1 cellular context compared by ENCODE assay signal in genomic region chr4:176320340-176320975, GRCh38.
TF ChIP-seq lines count a peak whose summit lies in the region.

No MANE protein-coding gene starts in this region.

TF ChIP-seq in HepG2, 621 proteins besides CTCF, POLR2A, EP300 and RAD21 (continued from another document and continues in another):
- TF ChIP-seq ZBTB46 (CRISPR knock-in tag; IDR thresholded peaks at IDR 0.05; ENCODE audit: borderline replicate concordance) (no peak), ZSCAN5A (CRISPR knock-in tag; IDR thresholded peaks at IDR 0.05; ENCODE audit: borderline replicate concordance) (no peak), HNRNPK (IDR thresholded peaks at IDR 0.05; ENCODE audit: low read depth, low read length, poor library complexity, severe bottlenecking) (no peak), ZNF562 (CRISPR knock-in tag; IDR thresholded peaks at IDR 0.05; ENCODE audit: borderline replicate concordance) (no peak), DNMT1 (CRISPR knock-in tag; IDR thresholded peaks at IDR 0.05) (no peak), GABPA (IDR thresholded peaks at IDR 0.05; ENCODE audit: low read depth, low read length) (peak; percentile 29; the same call in 1 of the 2 replicates), GABPA (CRISPR knock-in tag; IDR thresholded peaks at IDR 0.05; ENCODE audit: low read depth) (peak; percentile 57), ZNF570 (CRISPR knock-in tag; IDR thresholded peaks at IDR 0.05; ENCODE audit: borderline replicate concordance) (no peak), U2AF1 (optimal IDR thresholded peaks at IDR 0.05; ENCODE audit: low read depth, low read length) (no peak), TEAD2 (CRISPR knock-in tag; IDR thresholded peaks at IDR 0.05) (0 out of 2 replicates have a peak, but pooled peaks have one; percentile 24), PHF8 (CRISPR knock-in tag; IDR thresholded peaks at IDR 0.05) (no peak; the same call in 1 of the 2 replicates), KMT2A (CRISPR knock-in tag; IDR thresholded peaks at IDR 0.05) (peak; percentile 80; the same call in 1 of the 2 replicates), ZNF432 (CRISPR knock-in tag; IDR thresholded peaks at IDR 0.05; ENCODE audit: borderline replicate concordance) (no peak), ZNF260 (CRISPR knock-in tag; IDR thresholded peaks at IDR 0.05; ENCODE audit: borderline replicate concordance, low read depth) (no peak), SKI (IDR thresholded peaks at IDR 0.05; ENCODE audit: partially characterized antibody) (no peak), ZNF138 (CRISPR knock-in tag; IDR thresholded peaks at IDR 0.05; ENCODE audit: low read depth) (no peak), ZNF224 (CRISPR knock-in tag; IDR thresholded peaks at IDR 0.05) (no peak), ZNF44 (CRISPR knock-in tag; IDR thresholded peaks at IDR 0.05) (no peak), ZNF546 (CRISPR knock-in tag; conservative IDR thresholded peaks at IDR 0.05) (peak; percentile 60; the same call in 1 of the 2 replicates), ZNF12 (CRISPR knock-in tag; IDR thresholded peaks at IDR 0.05) (no peak), MXI1 (IDR thresholded peaks at IDR 0.05; ENCODE audit: borderline replicate concordance, low read depth, low read length) (peak; percentile 72; the same call in 2 of the 3 replicates), ZNF746 (CRISPR knock-in tag; IDR thresholded peaks at IDR 0.05) (no peak), ZNF30 (CRISPR knock-in tag; IDR thresholded peaks at IDR 0.05) (no peak), ATF6 (CRISPR knock-in tag; conservative IDR thresholded peaks at IDR 0.05) (no peak), HNF4A (CRISPR knock-in tag; IDR thresholded peaks at IDR 0.05) (no peak), AHR (CRISPR knock-in tag; IDR thresholded peaks at IDR 0.05) (no peak), ETS1 (CRISPR knock-in tag; IDR thresholded peaks at IDR 0.05) (no peak; the same call in 1 of the 2 replicates), ZNF556 (CRISPR knock-in tag; IDR thresholded peaks at IDR 0.05; ENCODE audit: borderline replicate concordance) (no peak), THYN1 (CRISPR knock-in tag; IDR thresholded peaks at IDR 0.05; ENCODE audit: borderline replicate concordance, low read depth) (no peak), ZNF292 (CRISPR knock-in tag; IDR thresholded peaks at IDR 0.05; ENCODE audit: borderline replicate concordance, low read depth) (no peak), CREB3 (CRISPR knock-in tag; IDR thresholded peaks at IDR 0.05) (0 out of 2 replicates have a peak, but pooled peaks have one; percentile 41), ZNF691 (CRISPR knock-in tag; IDR thresholded peaks at IDR 0.05; ENCODE audit: borderline replicate concordance, low read depth) (no peak), SP5 (CRISPR knock-in tag; IDR thresholded peaks at IDR 0.05; ENCODE audit: borderline replicate concordance, low read depth) (no peak), ZNF580 (CRISPR knock-in tag; IDR thresholded peaks at IDR 0.05; ENCODE audit: borderline replicate concordance, low read depth) (no peak; the same call in 1 of the 2 replicates), IKZF1 (IDR thresholded peaks at IDR 0.05) (no peak), DZIP1 (CRISPR knock-in tag; IDR thresholded peaks at IDR 0.05) (no peak), ZNF513 (CRISPR knock-in tag; conservative IDR thresholded peaks at IDR 0.05) (no peak), CBX2 (IDR thresholded peaks at IDR 0.05; ENCODE audit: low read depth, low read length) (no peak), CBX2 (CRISPR knock-in tag; IDR thresholded peaks at IDR 0.05; ENCODE audit: low read depth) (no peak), ATAD3A (CRISPR knock-in tag; IDR thresholded peaks at IDR 0.05) (no peak), CENPT (CRISPR knock-in tag; IDR thresholded peaks at IDR 0.05; ENCODE audit: low read depth) (no peak), SALL2 (CRISPR knock-in tag; IDR thresholded peaks at IDR 0.05) (0 out of 2 replicates have a peak, but pooled peaks have one; percentile 14), KLF9 (CRISPR knock-in tag; IDR thresholded peaks at IDR 0.05; ENCODE audit: low read depth) (no peak), TCF7L2 (IDR thresholded peaks at IDR 0.05; ENCODE audit: low read depth, low read length) (no peak), ZNF24 (IDR thresholded peaks at IDR 0.05) (no peak), SOX13 (IDR thresholded peaks at IDR 0.05) (no peak), SOX13 (CRISPR knock-in tag; conservative IDR thresholded peaks at IDR 0.05 in 1 of 2, IDR thresholded peaks at IDR 0.05 in 1 of 2) (no peak), KDM3A (CRISPR knock-in tag; IDR thresholded peaks at IDR 0.05; ENCODE audit: low read depth) (no peak), GTF2F1 (IDR thresholded peaks at IDR 0.05; ENCODE audit: low read length) (no peak), ZSCAN12 (CRISPR knock-in tag; IDR thresholded peaks at IDR 0.05) (peak; percentile 79; the same call in 1 of the 2 replicates), ZNF614 (CRISPR knock-in tag; IDR thresholded peaks at IDR 0.05; ENCODE audit: borderline replicate concordance) (no peak), ZSCAN9 (CRISPR knock-in tag; IDR thresholded peaks at IDR 0.05; ENCODE audit: borderline replicate concordance) (no peak; the same call in 1 of the 2 replicates), RBFOX2 (IDR thresholded peaks at IDR 0.05; ENCODE audit: low read depth, low read length) (peak; percentile 56), HINFP (CRISPR knock-in tag; IDR thresholded peaks at IDR 0.05; ENCODE audit: low read depth) (no peak), HDAC6 (IDR thresholded peaks at IDR 0.05; ENCODE audit: low read depth, low read length) (no peak), ZNF788 (CRISPR knock-in tag; IDR thresholded peaks at IDR 0.05; ENCODE audit: borderline replicate concordance) (no peak), ZNF530 (CRISPR knock-in tag; IDR thresholded peaks at IDR 0.05; ENCODE audit: low read depth) (no peak), REXO4 (CRISPR knock-in tag; IDR thresholded peaks at IDR 0.05; ENCODE audit: borderline replicate concordance) (no peak; the same call in 1 of the 2 replicates)
